In the genomic region with DNA sequence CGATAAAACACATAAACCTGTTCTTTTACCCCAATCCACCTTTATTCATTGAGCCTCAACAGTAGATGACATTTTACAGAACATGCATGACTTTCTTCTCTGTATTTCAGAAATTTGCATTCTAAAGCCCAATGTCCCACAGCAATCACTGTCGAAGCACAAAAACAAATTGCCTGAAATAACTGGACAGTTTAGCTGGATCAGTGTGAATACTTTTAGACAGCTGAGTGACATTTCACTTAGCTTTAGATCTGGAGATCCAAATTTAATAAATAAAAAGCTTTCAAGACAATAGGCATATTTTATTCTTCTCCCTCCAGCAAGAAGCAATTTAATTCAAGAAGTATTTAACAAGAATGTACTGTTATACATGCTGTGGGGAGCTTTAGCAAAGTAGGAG, we compare ENCODE assay signal across 10 cellular contexts.
"Had no signal": no experiment of that assay in that cellular context is flagged by ENCODE, and none has a peak within 500 bp of the region (broad histone marks: within the 10 kb centered on the region; RNA-seq: fewer than 3 reads in every experiment).

No MANE protein-coding gene starts in this region.

- DNase-seq: GM23248, GOT3, H7, H9, HCEC 1CT, HFFc6 had no signal

- FAIRE-seq: H1, H54 had no signal

- ATAC-seq: HCT116 had no signal

- H3K4me3 Mint-ChIP-seq: H9, HFFc6 had no signal

- H3K9ac ChIP-seq: GM23248 had no signal

- H3K27ac Mint-ChIP-seq: H9, HFFc6 had no signal

- H3K4me3 ChIP-seq: GM23248, HAP-1 had no signal

- H3K27ac ChIP-seq: GM23248 had no signal

- H3K36me3 ChIP-seq: HAP-1 had no signal

- H3K9me3 ChIP-seq: HAP-1 had no signal

- H3K9me3 Mint-ChIP-seq: H9 had no signal

- H2AFZ ChIP-seq: GM23248 had no signal
